1 cellular context compared by ENCODE assay signal in genomic region chr6:160455484-160456213, GRCh38.
TF ChIP-seq lines count a peak whose summit lies in the region.

No MANE protein-coding gene starts in this region.

TF ChIP-seq in HepG2, 621 proteins besides CTCF, POLR2A, EP300 and RAD21 (continued from another document and continues in another):
- TF ChIP-seq BCLAF1 (IDR thresholded peaks at IDR 0.05) (no peak), YEATS2 (CRISPR knock-in tag; IDR thresholded peaks at IDR 0.05; ENCODE audit: borderline replicate concordance) (no peak), SMARCE1 (IDR thresholded peaks at IDR 0.05; ENCODE audit: borderline replicate concordance) (no peak), ZNF607 (CRISPR knock-in tag; IDR thresholded peaks at IDR 0.05; ENCODE audit: borderline replicate concordance) (no peak), ZNF24 (IDR thresholded peaks at IDR 0.05) (no peak), ZFP62 (CRISPR knock-in tag; IDR thresholded peaks at IDR 0.05) (no peak), MIXL1 (CRISPR knock-in tag; IDR thresholded peaks at IDR 0.05) (peak; percentile 87), FOXO4 (CRISPR knock-in tag; conservative IDR thresholded peaks at IDR 0.05) (no peak), ATF3 (CRISPR knock-in tag; IDR thresholded peaks at IDR 0.05) (0 out of 2 replicates have a peak, but pooled peaks have one; percentile 27), ZNF576 (CRISPR knock-in tag; IDR thresholded peaks at IDR 0.05) (no peak), TSC22D2 (CRISPR knock-in tag; IDR thresholded peaks at IDR 0.05; ENCODE audit: borderline replicate concordance) (no peak), HDAC2 (CRISPR knock-in tag; IDR thresholded peaks at IDR 0.05) (no peak; the same call in 1 of the 2 replicates), ZFP36L1 (CRISPR knock-in tag; IDR thresholded peaks at IDR 0.05) (no peak), ZNF878 (CRISPR knock-in tag; IDR thresholded peaks at IDR 0.05) (no peak), ZNF34 (CRISPR knock-in tag; IDR thresholded peaks at IDR 0.05; ENCODE audit: borderline replicate concordance) (no peak), ZBTB43 (CRISPR knock-in tag; conservative IDR thresholded peaks at IDR 0.05) (no peak), ZBTB25 (CRISPR knock-in tag; IDR thresholded peaks at IDR 0.05) (peak; percentile 40; the same call in 1 of the 2 replicates), ETV5 (CRISPR knock-in tag; IDR thresholded peaks at IDR 0.05; ENCODE audit: borderline replicate concordance) (peak; percentile 49; the same call in 1 of the 2 replicates), REPIN1 (CRISPR knock-in tag; IDR thresholded peaks at IDR 0.05; ENCODE audit: borderline replicate concordance, low read depth) (peak; percentile 47; the same call in 1 of the 2 replicates), TMF1 (CRISPR knock-in tag; IDR thresholded peaks at IDR 0.05; ENCODE audit: low read depth) (no peak), ZNF710 (CRISPR knock-in tag; IDR thresholded peaks at IDR 0.05; ENCODE audit: borderline replicate concordance) (peak; percentile 54; the same call in 1 of the 2 replicates), ATF5 (CRISPR knock-in tag; IDR thresholded peaks at IDR 0.05; ENCODE audit: low read depth) (no peak), ZSCAN25 (CRISPR knock-in tag; IDR thresholded peaks at IDR 0.05) (no peak), ZNF674 (CRISPR knock-in tag; IDR thresholded peaks at IDR 0.05; ENCODE audit: low read depth) (no peak), ZNF296 (CRISPR knock-in tag; conservative IDR thresholded peaks at IDR 0.05) (no peak), KDM5A (IDR thresholded peaks at IDR 0.05; ENCODE audit: borderline replicate concordance, low read length) (no peak), MYC (CRISPR knock-in tag; IDR thresholded peaks at IDR 0.05; ENCODE audit: borderline replicate concordance) (no peak), NONO (IDR thresholded peaks at IDR 0.05) (no peak), NONO (CRISPR knock-in tag; conservative IDR thresholded peaks at IDR 0.05) (peak; percentile 68), RBFOX2 (IDR thresholded peaks at IDR 0.05; ENCODE audit: low read depth, low read length) (no peak), ZNF703 (CRISPR knock-in tag; IDR thresholded peaks at IDR 0.05; ENCODE audit: borderline replicate concordance) (no peak), EHMT2 (IDR thresholded peaks at IDR 0.05; ENCODE audit: borderline replicate concordance, low read depth, low read length) (no peak), KDM4B (CRISPR knock-in tag; IDR thresholded peaks at IDR 0.05) (0 out of 2 replicates have a peak, but pooled peaks have one; percentile 41), TAF1 (CRISPR knock-in tag; IDR thresholded peaks at IDR 0.05) (no peak), DR1 (CRISPR knock-in tag; IDR thresholded peaks at IDR 0.05) (no peak), ZBTB49 (CRISPR knock-in tag; IDR thresholded peaks at IDR 0.05; ENCODE audit: borderline replicate concordance) (no peak), ZNF891 (CRISPR knock-in tag; IDR thresholded peaks at IDR 0.05) (no peak), ZNF17 (CRISPR knock-in tag; IDR thresholded peaks at IDR 0.05) (no peak), CC2D1A (CRISPR knock-in tag; IDR thresholded peaks at IDR 0.05) (no peak), ZNF556 (CRISPR knock-in tag; IDR thresholded peaks at IDR 0.05; ENCODE audit: borderline replicate concordance) (peak; percentile 65; the same call in 1 of the 2 replicates), ZNF780A (CRISPR knock-in tag; IDR thresholded peaks at IDR 0.05) (no peak), ZNF557 (CRISPR knock-in tag; IDR thresholded peaks at IDR 0.05) (no peak), TGIF2 (CRISPR knock-in tag; IDR thresholded peaks at IDR 0.05) (no peak), CEBPB (IDR thresholded peaks at IDR 0.05; ENCODE audit: borderline replicate concordance, low read depth, low read length) (no peak), MIER2 (CRISPR knock-in tag; IDR thresholded peaks at IDR 0.05) (no peak), NFE2L1 (CRISPR knock-in tag; IDR thresholded peaks at IDR 0.05; ENCODE audit: borderline replicate concordance) (no peak), HMG20B (CRISPR knock-in tag; conservative IDR thresholded peaks at IDR 0.05) (no peak), ZNF484 (CRISPR knock-in tag; IDR thresholded peaks at IDR 0.05; ENCODE audit: borderline replicate concordance, low read depth) (no peak), HIC2 (CRISPR knock-in tag; IDR thresholded peaks at IDR 0.05; ENCODE audit: low read depth) (no peak), ZNF724P (CRISPR knock-in tag; IDR thresholded peaks at IDR 0.05; ENCODE audit: borderline replicate concordance) (no peak), MAFF (IDR thresholded peaks at IDR 0.05; ENCODE audit: low read depth, low read length) (no peak), ARID3A (IDR thresholded peaks at IDR 0.05; ENCODE audit: low read depth, low read length) (peak; percentile 28; the same call in 1 of the 2 replicates), IRF2 (CRISPR knock-in tag; IDR thresholded peaks at IDR 0.05) (peak; percentile 69; the same call in 1 of the 2 replicates)
